ENCODE assay signal across 8 cellular contexts in genomic region chr15:52179278-52180195, GRCh38. TPM values are rescaled to one million over a fixed set of nuclear protein-coding genes. Genes with fewer than 3 reads are reported as not detected.
A peak's percentile ranks its signal among the peaks of the same experiment; 100 is the strongest.
DNase-seq lines count a peak whose midpoint lies in the region; ATAC-seq and TF ChIP-seq lines count a peak whose summit lies in the region.

No MANE protein-coding gene starts in this region.

- 0 to 2% (median 0%) methylated on average over 15 to 105 of the region's 105 CpGs for WGBS in adrenal gland, 4 donors
- 0 to 1% methylated on average over 84 to 102 of the region's 105 CpGs for WGBS in heart right ventricle, 2 donors

- TF ChIP-seq CTCF in GM12874 (IDR thresholded peaks at IDR 0.05; ENCODE audit: insufficient read depth, low read depth, low read length) (peak; percentile 13; the same call in 1 of the 2 replicates), SU-DHL-6 (IDR thresholded peaks at IDR 0.05; ENCODE audit: insufficient read depth, low read length, poor library complexity, severe bottlenecking) (no peak), adrenal gland (IDR thresholded peaks at IDR 0.05) (peak in 1 of 6 experiments; percentile 35), heart right ventricle (IDR thresholded peaks at IDR 0.05) (no peak), upper lobe of right lung (IDR thresholded peaks at IDR 0.05) (no peak)

- H3K9me2 ChIP-seq in SU-DHL-6 (replicated peaks; ENCODE audit: insufficient read depth, low read length), result no peaks in the 10 kb centered on the region

- H3K79me2 ChIP-seq in SU-DHL-6 (ENCODE audit: insufficient read depth, low read length), result peaks cover 35% of the 10 kb centered on the region

- peak; percentile 60 for DNase-seq in NCI-H1092 treated with DMSO at 0.1 percent for 48 hours (lab: John Stamatoyannopoulos, UW)
- DNase-seq in adrenal gland, result peak; percentile 76 to 91 (median 83)
- peak; percentile 67 to 82 for DNase-seq in heart right ventricle
- peak; percentile 93 for DNase-seq in posterior vena cava (ENCODE audit: low spot score)
- peak; percentile 93 for DNase-seq in upper lobe of right lung

- H4K20me1 ChIP-seq in SU-DHL-6 (ENCODE audit: low read depth, low read length), result no peaks in the 10 kb centered on the region

- peak; percentile 86 for ATAC-seq in HG02610 (IDR thresholded peaks at IDR 0.05; ENCODE audit: unreplicated experiment)
- peak; percentile 85 to 93 (median 90) for ATAC-seq in heart right ventricle
- peak; percentile 91 for ATAC-seq in upper lobe of right lung

- no peaks in the 10 kb centered on the region for H3K27me3 ChIP-seq in SU-DHL-6 (ENCODE audit: low read length)
- H3K27me3 ChIP-seq in adrenal gland, result no peaks in the 10 kb centered on the region
- peaks cover 0 to 19% (median 0%) of the 10 kb centered on the region in 7 donors for H3K27me3 ChIP-seq in heart right ventricle
- no peaks in the 10 kb centered on the region for H3K27me3 ChIP-seq in upper lobe of right lung

- peak overlapping the region; percentile 91 for H3K27ac ChIP-seq in SU-DHL-6 (ENCODE audit: low read depth, low read length)
- H3K27ac ChIP-seq in adrenal gland, result peak overlapping the region in 4 of 5 donors; percentile 63 to 95 (median 80)
- peak overlapping the region; percentile 53 to 86 (median 78) for H3K27ac ChIP-seq in heart right ventricle
- peak overlapping the region; percentile 86 for H3K27ac ChIP-seq in upper lobe of right lung

- peak overlapping the region; percentile 94 for H3K4me2 ChIP-seq in SU-DHL-6 (ENCODE audit: low read depth, low read length, poor library complexity, severe bottlenecking)

- H3K4me3 ChIP-seq in SU-DHL-6 (ENCODE audit: insufficient read depth, low read length, poor library complexity, severe bottlenecking) (peak overlapping the region; percentile 76), adrenal gland (peak overlapping the region; percentile 18 to 87 (median 48)), heart right ventricle (peak overlapping the region; percentile 51 to 87 (median 74)), upper lobe of right lung (peak overlapping the region; percentile 72)

- H2AFZ ChIP-seq in SU-DHL-6 (ENCODE audit: low read depth, low read length, severe bottlenecking), result peak overlapping the region; percentile 69

- H3K36me3 ChIP-seq in SU-DHL-6 (ENCODE audit: low read length) (no peaks in the 10 kb centered on the region), adrenal gland (replicated peaks in 1 of 2) (no peaks in the 10 kb centered on the region), heart right ventricle (no peaks in the 10 kb centered on the region), upper lobe of right lung (no peaks in the 10 kb centered on the region)

- peak; percentile 50 to 57 for TF ChIP-seq POLR2A in adrenal gland (IDR thresholded peaks at IDR 0.05)

- peak overlapping the region; percentile 80 for H3K9ac ChIP-seq in SU-DHL-6 (ENCODE audit: low read length)

- H3K9me3 ChIP-seq in SU-DHL-6 (ENCODE audit: insufficient read depth, low read length), result no peaks in the 10 kb centered on the region
- no peaks in the 10 kb centered on the region for H3K9me3 ChIP-seq in adrenal gland (replicated peaks in 1 of 3)
- no peaks in the 10 kb centered on the region for H3K9me3 ChIP-seq in heart right ventricle
- no peaks in the 10 kb centered on the region for H3K9me3 ChIP-seq in upper lobe of right lung

- H3K4me1 ChIP-seq in adrenal gland (replicated peaks in 1 of 2) (peaks cover 0 to 13% of the 10 kb centered on the region in 2 donors), heart right ventricle (peaks cover 0 to 19% (median 8%) of the 10 kb centered on the region in 9 donors), upper lobe of right lung (peaks cover 14% of the 10 kb centered on the region)

- H3F3A ChIP-seq in SU-DHL-6 (ENCODE audit: insufficient read depth), result peaks cover 35% of the 10 kb centered on the region

- intact Hi-C loops in adrenal gland (cut with DNase I) (no loop called here), heart right ventricle (cut with DNase I) (loop anchor here in 1 of 10 donors (5.0 kb wide), 1 partner anchor 48 kb away; no protein-coding TSS in a partner anchor), posterior vena cava (cut with DNase I) (no loop called here), upper lobe of right lung (cut with DNase I) (no loop called here)

RNA-seq across cellular contexts. Expression of gene GNB5, which starts 11.7 kb away (rescaled TPM):
- total RNA-seq in adrenal gland (10 to 100 TPM; 12.1 to 60.7 (median 20.3) TPM), heart right ventricle (10 to 100 TPM in 4 of 10 donors, 1 to 10 TPM in 6; 6.4 to 12.8 (median 8.5) TPM), posterior vena cava (10 to 100 TPM; 17.0 to 18.3 TPM), upper lobe of right lung (16.7 TPM)
- polyA plus RNA-seq in adrenal gland (10 to 100 TPM; 10.1 to 19.5 (median 11.2) TPM), heart right ventricle (1 to 10 TPM; 4.7 to 6.8 TPM)

Comparison
In these comparisons a context has a peak if more than half of its experiments do, and no peak if none do; other contexts are left out.
1. Peak in every context shown above with its lines: DNase-seq, ATAC-seq, H3K4me3 ChIP-seq and H3K27ac ChIP-seq.